ENCODE assay signal across 8 cellular contexts in genomic region chr15:82647045-82647834, GRCh38. TPM values are rescaled to one million over a fixed set of nuclear protein-coding genes. Genes with fewer than 3 reads are reported as not detected.
DNase-seq lines count a peak whose midpoint lies in the region; ATAC-seq and TF ChIP-seq lines count a peak whose summit lies in the region.

TSS of gene CPEB1 (minus strand) at chr15:82647363. CDS start at chr15:82628459, 18,904 bp downstream.

- H3K27ac ChIP-seq in heart right ventricle = peak within 1 kb of the TSS in 5 of 10 donors; percentile 21 to 60 (median 39)

- DNase-seq in NCI-H1694 treated with DMSO at 0.1 percent for 48 hours (lab: John Stamatoyannopoulos, UW) (peak; percentile 19), NCI-H1694 (lab: John Stamatoyannopoulos, UW) (no peak), NT2/D1 (ENCODE audit: low read depth, low spot score) (peak; percentile 28), heart right ventricle (peak; percentile 26 to 50), posterior cingulate gyrus (peak; percentile 56 to 96 (median 70))
- peak; percentile 37 for DNase-seq in activated naive CD8-positive, alpha-beta T cell treated with anti-CD3 and anti-CD28 coated beads for 36 hours

- H3K9me3 ChIP-seq in NT2/D1 (ENCODE audit: insufficient read depth, low read length) (peaks cover 5% of the 10 kb centered on the region; the same call in 1 of the 2 replicates), heart right ventricle (no peaks in the 10 kb centered on the region)

- peak within 1 kb of the TSS; percentile 69 for H3K9ac ChIP-seq in NT2/D1 (ENCODE audit: insufficient read length, low read depth)

- peaks cover 39% of the 10 kb centered on the region for H3K27me3 ChIP-seq in NT2/D1 (ENCODE audit: insufficient read depth, insufficient read length)
- peaks cover 25 to 74% (median 66%) of the 10 kb centered on the region in 7 donors for H3K27me3 ChIP-seq in heart right ventricle

- intact Hi-C loops in heart right ventricle (cut with DNase I) (no loop called here), posterior cingulate gyrus (cut with DNase I) (loop anchor here (2.0 to 10.0 kb wide), 5 partner anchors 48 to 160 kb away; partner anchors contain the start of genes FSD2, RPS17 and WHAMM)

- ATAC-seq in heart right ventricle = peak; percentile 66 to 89 (median 78)
- ATAC-seq in GM21515 (IDR thresholded peaks at IDR 0.05; ENCODE audit: unreplicated experiment) = no peak
- no peak for ATAC-seq in HG03108 (IDR thresholded peaks at IDR 0.05; ENCODE audit: unreplicated experiment)

- no peak within 1 kb of the TSS for H3K27ac Mint-ChIP-seq in activated naive CD8-positive, alpha-beta T cell treated with anti-CD3 and anti-CD28 coated beads for 36 hours

- H3K4me3 Mint-ChIP-seq in activated naive CD8-positive, alpha-beta T cell treated with anti-CD3 and anti-CD28 coated beads for 36 hours = peak within 1 kb of the TSS; percentile 58

- WGBS in heart right ventricle, 2 donors = 5 to 7% methylated on average over 82 to 96 of the region's 96 CpGs

- H3K9me3 Mint-ChIP-seq in activated naive CD8-positive, alpha-beta T cell treated with anti-CD3 and anti-CD28 coated beads for 36 hours = no peaks in the 10 kb centered on the region

- peak within 1 kb of the TSS; percentile 54 for H3K4me3 ChIP-seq in NT2/D1 (ENCODE audit: insufficient read length, low read depth)
- peak within 1 kb of the TSS; percentile 18 to 60 (median 54) for H3K4me3 ChIP-seq in heart right ventricle

- peaks cover 2% of the 10 kb centered on the region for H3K36me3 Mint-ChIP-seq in activated naive CD8-positive, alpha-beta T cell treated with anti-CD3 and anti-CD28 coated beads for 36 hours

- TF ChIP-seq CTCF in heart right ventricle (IDR thresholded peaks at IDR 0.05) = peak in 5 of 9 donors; percentile 12 to 27 (median 20)

- H3K4me1 ChIP-seq in NT2/D1 (ENCODE audit: insufficient read depth, insufficient read length) (peaks cover 13% of the 10 kb centered on the region), heart right ventricle (peaks cover 7 to 26% (median 22%) of the 10 kb centered on the region in 9 donors)

- H3K36me3 ChIP-seq in NT2/D1 (ENCODE audit: insufficient read depth, insufficient read length, low read length) (no peaks in the 10 kb centered on the region), heart right ventricle (no peaks in the 10 kb centered on the region)

- H3K27me3 Mint-ChIP-seq in activated naive CD8-positive, alpha-beta T cell treated with anti-CD3 and anti-CD28 coated beads for 36 hours = peaks cover 44% of the 10 kb centered on the region

- H3K4me1 Mint-ChIP-seq in activated naive CD8-positive, alpha-beta T cell treated with anti-CD3 and anti-CD28 coated beads for 36 hours = peaks cover 2% of the 10 kb centered on the region

RNA-seq across cellular contexts. Expression of gene CPEB1, which starts in this region (rescaled TPM):
- 1 to 10 TPM; 1.0 to 1.1 TPM for total RNA-seq in activated naive CD8-positive, alpha-beta T cell treated with anti-CD3 and anti-CD28 coated beads for 36 hours
- 1 to 10 TPM in 7 of 10 donors, under 1 TPM in 3; 0.38 to 5.2 (median 1.5) TPM for total RNA-seq in heart right ventricle
- under 1 TPM; 0.20 to 0.37 TPM for polyA plus RNA-seq in heart right ventricle

Comparison
In these comparisons a context has a peak if more than half of its experiments do, and no peak if none do; other contexts are left out.
1. ATAC-seq: peak in heart right ventricle (8 of 8); none in GM21515 (single experiment) and HG03108 (single experiment).